ENCODE assay signal across 1 cellular context in the genomic region with DNA sequence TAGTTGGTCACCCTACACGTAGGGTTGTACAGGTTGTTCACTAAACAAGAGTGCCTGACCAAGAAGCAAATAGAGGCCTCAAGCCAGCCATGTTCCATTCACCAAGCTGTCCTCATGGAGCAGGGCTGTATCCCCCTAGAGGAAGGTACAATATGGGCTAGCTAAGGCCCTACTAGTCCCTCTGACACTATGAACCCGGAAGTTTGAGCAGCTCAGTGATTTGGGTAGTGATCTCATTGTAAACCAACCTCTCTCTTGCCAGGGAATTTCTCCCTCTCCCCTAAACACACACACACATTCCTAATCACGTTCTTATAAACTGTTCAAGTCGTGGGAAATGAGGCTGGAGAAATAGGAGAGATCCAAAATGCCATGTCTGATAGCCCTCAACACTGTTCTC.
TF ChIP-seq lines count a peak whose summit lies in the region.

No MANE protein-coding gene starts in this region.

TF ChIP-seq in IMR-90, 13 proteins besides CTCF, POLR2A, EP300 and RAD21:
- TF ChIP-seq, protein P1, sequence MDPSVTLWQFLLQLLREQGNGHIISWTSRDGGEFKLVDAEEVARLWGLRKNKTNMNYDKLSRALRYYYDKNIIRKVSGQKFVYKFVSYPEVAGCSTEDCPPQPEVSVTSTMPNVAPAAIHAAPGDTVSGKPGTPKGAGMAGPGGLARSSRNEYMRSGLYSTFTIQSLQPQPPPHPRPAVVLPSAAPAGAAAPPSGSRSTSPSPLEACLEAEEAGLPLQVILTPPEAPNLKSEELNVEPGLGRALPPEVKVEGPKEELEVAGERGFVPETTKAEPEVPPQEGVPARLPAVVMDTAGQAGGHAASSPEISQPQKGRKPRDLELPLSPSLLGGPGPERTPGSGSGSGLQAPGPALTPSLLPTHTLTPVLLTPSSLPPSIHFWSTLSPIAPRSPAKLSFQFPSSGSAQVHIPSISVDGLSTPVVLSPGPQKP (IDR thresholded peaks at IDR 0.05; ENCODE audit: borderline replicate concordance, low read depth, low read length): no peak
- TF ChIP-seq SMC3 (IDR thresholded peaks at IDR 0.05; ENCODE audit: low read depth, low read length): no peak
- no peak for TF ChIP-seq CHD1 (IDR thresholded peaks at IDR 0.05; ENCODE audit: low read depth, low read length)
- no peak for TF ChIP-seq MAFK (IDR thresholded peaks at IDR 0.05; ENCODE audit: low read depth, low read length)
- no peak for TF ChIP-seq MXI1 (IDR thresholded peaks at IDR 0.05; ENCODE audit: borderline replicate concordance, low read depth, low read length)
- TF ChIP-seq CEBPB (IDR thresholded peaks at IDR 0.05; ENCODE audit: low read depth, low read length): no peak
- TF ChIP-seq RFX5 (IDR thresholded peaks at IDR 0.05; ENCODE audit: low read depth, low read length): no peak
- no peak for TF ChIP-seq USF2 (IDR thresholded peaks at IDR 0.05; ENCODE audit: low read depth, low read length)
- TF ChIP-seq RCOR1 (IDR thresholded peaks at IDR 0.05; ENCODE audit: insufficient replicate concordance, low read length): no peak
TF ChIP-seq in IMR-90: peak in this region for 0.
